In genomic region chr4:20391912-20392311, GRCh38 we compare ENCODE assay signal across 3 cellular contexts.
"Had no signal": no experiment of that assay in that cellular context is flagged by ENCODE, and none has a peak within 500 bp of the region (broad histone marks: within the 10 kb centered on the region; RNA-seq: fewer than 3 reads in every experiment).

No MANE protein-coding gene starts in this region.

- H3K4me3 ChIP-seq: GM12878 had no signal

- DNase-seq: GDM1, GF-D8 had no signal

- ATAC-seq: GM12878 had no signal
